ENCODE assay signal across 15 cellular contexts in genomic region chrX:110284159-110284558, GRCh38. TPM values are rescaled to one million over a fixed set of nuclear protein-coding genes. Genes with fewer than 3 reads are reported as not detected.
DNase-seq lines count a peak whose midpoint lies in the region; ATAC-seq, FAIRE-seq and TF ChIP-seq lines count a peak whose summit lies in the region.
"Had no signal": no experiment of that assay in that cellular context is flagged by ENCODE, and none has a peak within 500 bp of the region (broad histone marks: within the 10 kb centered on the region; RNA-seq: fewer than 3 reads in every experiment).

No MANE protein-coding gene starts in this region.

- no peak for TF ChIP-seq POLR2A in GM12892 (IDR thresholded peaks at IDR 0.05; ENCODE audit: low read depth, low read length)

- peaks cover 5% of the 10 kb centered on the region for H3K27me3 ChIP-seq in skeletal muscle satellite cell (ENCODE audit: control insufficient read depth, insufficient read depth, low read length)

- TF ChIP-seq CTCF in fibroblast of pulmonary artery (IDR thresholded peaks at IDR 0.05; ENCODE audit: low read length, missing control alignments): no peak

- FAIRE-seq in GM12892 (lab: Jason Lieb, UNC): no peak

- H3K9me3 ChIP-seq in skeletal muscle satellite cell (replicated peaks; ENCODE audit: low read length): no peaks in the 10 kb centered on the region
- H3K9me3 ChIP-seq: lower lobe of right lung had no signal

- H3K9ac ChIP-seq in skeletal muscle satellite cell (ENCODE audit: low read depth, low read length): peak overlapping the region; percentile 53
- H3K9ac ChIP-seq: parathyroid adenoma had no signal

- peaks cover 56% of the 10 kb centered on the region for H3K4me1 ChIP-seq in skeletal muscle satellite cell (ENCODE audit: control insufficient read depth, insufficient read depth, low read length)
- H3K4me1 ChIP-seq: lower lobe of right lung, parathyroid adenoma had no signal

- no peaks in the 10 kb centered on the region for H3K36me3 ChIP-seq in skeletal muscle satellite cell (ENCODE audit: insufficient read depth, low read length)
- H3K36me3 ChIP-seq: lower lobe of right lung had no signal

- DNase-seq in GM04503 (ENCODE audit: low read depth): peak; percentile 86
- peak; percentile 85 for DNase-seq in fibroblast of pulmonary artery (ENCODE audit: low read depth)
- no peak for DNase-seq in NOMO-1 treated with dmso at 0.1 percent for 144 hours (lab: John Stamatoyannopoulos, UW; ENCODE audit: unreplicated experiment)
- no peak for DNase-seq in GM12892 (ENCODE audit: insufficient read length)
- no peak for DNase-seq in cerebellar cortex (ENCODE audit: low spot score)
- DNase-seq: activated CD4-positive, alpha-beta T cell treated with anti-CD3 and anti-CD28 coated beads, Interleukin-2, amount 50 U/mL, for 48 hours; activated effector memory CD4-positive, alpha-beta T cell treated with anti-CD3 and anti-CD28 coated beads, Interleukin-2, amount 50 U/mL, for 16 hours; DMS 273 treated with DMSO at 0.1 percent for 48 hours; KBM-7; lower lobe of right lung; NCI-H2029; T-cell had no signal

- no peak overlapping the region for H3K4me3 ChIP-seq in fibroblast of pulmonary artery (replicated peaks; ENCODE audit: low read depth, low read length)
- no peak overlapping the region for H3K4me3 ChIP-seq in skeletal muscle satellite cell (ENCODE audit: low read length)
- H3K4me3 ChIP-seq: lower lobe of right lung had no signal

- ATAC-seq in SK-N-SH treated with all-trans-retinoic acid at 6 μM for 48 hours: peak; percentile 84
- ATAC-seq: lower lobe of right lung, T-cell had no signal

- peak overlapping the region; percentile 43 for H3K4me2 ChIP-seq in skeletal muscle satellite cell (ENCODE audit: low read length)

TF ChIP-seq in SK-N-SH treated with all-trans-retinoic acid at 6 μM for 48 hours, 23 proteins besides CTCF, POLR2A, EP300 and RAD21:
- no peak for TF ChIP-seq OSR1 (CRISPR knock-in tag; IDR thresholded peaks at IDR 0.05)
- no peak for TF ChIP-seq ZFP3 (CRISPR knock-in tag; IDR thresholded peaks at IDR 0.05)
- TF ChIP-seq GLIS3 (CRISPR knock-in tag; IDR thresholded peaks at IDR 0.05): no peak
- TF ChIP-seq RARB (CRISPR knock-in tag; IDR thresholded peaks at IDR 0.05): no peak
- TF ChIP-seq SNAI2 (CRISPR knock-in tag; IDR thresholded peaks at IDR 0.05): no peak
- TF ChIP-seq CREB5 (CRISPR knock-in tag; IDR thresholded peaks at IDR 0.05; ENCODE audit: low read depth): no peak
- TF ChIP-seq CSRNP3 (CRISPR knock-in tag; IDR thresholded peaks at IDR 0.05): no peak
- TF ChIP-seq ISL1 (CRISPR knock-in tag; IDR thresholded peaks at IDR 0.05): no peak
- no peak for TF ChIP-seq ZNF565 (CRISPR knock-in tag; conservative IDR thresholded peaks at IDR 0.05; ENCODE audit: low read depth)
- TF ChIP-seq ARNTL (CRISPR knock-in tag; IDR thresholded peaks at IDR 0.05; ENCODE audit: borderline replicate concordance, low read depth): no peak
- no peak for TF ChIP-seq POU6F1 (CRISPR knock-in tag; IDR thresholded peaks at IDR 0.05; ENCODE audit: borderline replicate concordance, low read depth)
- TF ChIP-seq ZNF70 (CRISPR knock-in tag; IDR thresholded peaks at IDR 0.05): no peak
TF ChIP-seq in SK-N-SH treated with all-trans-retinoic acid at 6 μM for 48 hours: peak in this region for 0.

RNA-seq across cellular contexts. Expression of gene AMMECR1, which starts 33.7 kb away (rescaled TPM):
- 14.4 and 19.3 TPM in 2 replicates for total RNA-seq in skeletal muscle satellite cell (2012; rRNA removed)
- polyA plus RNA-seq in GM12892 (2012; ENCODE audit: missing spikeins): 5.6 TPM

Comparison
In these comparisons a context has a peak if more than half of its experiments do, and no peak if none do; other contexts are left out.
1. DNase-seq: peak in GM04503 (single experiment) and fibroblast of pulmonary artery (single experiment); none in NOMO-1 treated with dmso at 0.1 percent for 144 hours (single experiment), GM12892 (single experiment) and cerebellar cortex (single experiment).